Comparison of ENCODE assay signal across 18 cellular contexts in genomic region chr2:122999258-122999657, GRCh38.
DNase-seq lines count a peak whose midpoint lies in the region; ATAC-seq and TF ChIP-seq lines count a peak whose summit lies in the region.
"Had no signal": no experiment of that assay in that cellular context is flagged by ENCODE, and none has a peak within 500 bp of the region (broad histone marks: within the 10 kb centered on the region; RNA-seq: fewer than 3 reads in every experiment).

No MANE protein-coding gene starts in this region.

- H3K4me2 ChIP-seq in Karpas-422 (ENCODE audit: low read depth, low read length, poor library complexity, severe bottlenecking) (no peak overlapping the region), neural progenitor cell (peak overlapping the region; percentile 69)

- H3K79me2 ChIP-seq in Karpas-422 (ENCODE audit: low read length) = no peaks in the 10 kb centered on the region
- no peaks in the 10 kb centered on the region for H3K79me2 ChIP-seq in neural progenitor cell (ENCODE audit: low read depth)

- no peaks in the 10 kb centered on the region for H3K4me1 ChIP-seq in Karpas-422 (ENCODE audit: low read length)
- peaks cover 22% of the 10 kb centered on the region for H3K4me1 ChIP-seq in neural progenitor cell
- H3K4me1 ChIP-seq: HAP-1, SJCRH30 had no signal

- H3K4me3 ChIP-seq in Karpas-422 (ENCODE audit: low read length) (no peak overlapping the region), neural progenitor cell (no peak overlapping the region)
- H3K4me3 ChIP-seq: HAP-1, SJCRH30 had no signal

- H3F3A ChIP-seq in neural progenitor cell (ENCODE audit: low read depth) = peaks cover 28% of the 10 kb centered on the region

- intact Hi-C loops in activated T-helper 1 cell treated with anti-CD3 and anti-CD28 coated beads, Interleukin-12 subunit alpha, Interleukin-12 subunit beta, Interleukin-2, Interleukin-4 antibody, amounts not matched to agents 30 ng/mL and 10 ng/mL and 1 ng/mL, durations not matched to agents 14 hours and 24 hours and 36 hours (cut with micrococcal nuclease) = no loop called here

- H3K27ac ChIP-seq in Karpas-422 (ENCODE audit: low read length) = no peak overlapping the region
- H3K27ac ChIP-seq in neural progenitor cell = peak overlapping the region; percentile 73
- H3K27ac ChIP-seq: RWPE1, SJCRH30 had no signal

- no peaks in the 10 kb centered on the region for H4K20me1 ChIP-seq in Karpas-422 (ENCODE audit: insufficient read depth, low read depth, low read length)
- H4K20me1 ChIP-seq in neural progenitor cell (ENCODE audit: low read depth) = no peaks in the 10 kb centered on the region

- H3K9me3 Mint-ChIP-seq in neural progenitor cell = peaks cover 18% of the 10 kb centered on the region
- peaks cover 26% of the 10 kb centered on the region for H3K9me3 Mint-ChIP-seq in activated T-helper 1 cell treated with anti-CD3 and anti-CD28 coated beads, Interleukin-12 subunit alpha, Interleukin-12 subunit beta, Interleukin-2, Interleukin-4 antibody, amounts not matched to agents 30 ng/mL and 10 ng/mL and 1 ng/mL, durations not matched to agents 14 hours and 24 hours and 36 hours

- H2AFZ ChIP-seq in Karpas-422 (ENCODE audit: low read length) (no peak overlapping the region), neural progenitor cell (replicated peaks) (no peak overlapping the region)

- no peaks in the 10 kb centered on the region for H3K9me2 ChIP-seq in Karpas-422 (replicated peaks; ENCODE audit: insufficient read depth, low read length)

- H3K27me3 Mint-ChIP-seq in neural progenitor cell (ENCODE audit: insufficient read depth, low read depth) = peaks cover 5% of the 10 kb centered on the region
- H3K27me3 Mint-ChIP-seq in activated T-helper 1 cell treated with anti-CD3 and anti-CD28 coated beads, Interleukin-12 subunit alpha, Interleukin-12 subunit beta, Interleukin-2, Interleukin-4 antibody, amounts not matched to agents 30 ng/mL and 10 ng/mL and 1 ng/mL, durations not matched to agents 14 hours and 24 hours and 36 hours (ENCODE audit: insufficient read depth) = no peaks in the 10 kb centered on the region
- H3K27me3 Mint-ChIP-seq: T-helper 17 cell had no signal

- DNase-seq in Karpas-422 = peak; percentile 4
- DNase-seq in neural progenitor cell (ENCODE audit: low spot score) = no peak
- DNase-seq in activated T-helper 1 cell treated with anti-CD3 and anti-CD28 coated beads, Interleukin-12 subunit alpha, Interleukin-12 subunit beta, Interleukin-2, Interleukin-4 antibody, amounts not matched to agents 30 ng/mL and 10 ng/mL and 1 ng/mL, durations not matched to agents 14 hours and 24 hours and 36 hours (ENCODE audit: low spot score) = no peak
- DNase-seq in GM19238 (ENCODE audit: insufficient read length, low spot score) = no peak
- no peak for DNase-seq in activated CD4-positive, CD25-positive, alpha-beta regulatory T cell (lab: John Stamatoyannopoulos, UW)
- DNase-seq in NCI-H82 (lab: John Stamatoyannopoulos, UW) = no peak
- DNase-seq: DMS53, NCI-H1930, NCI-H2171, NCI-H446, NCI-H69, T-helper 17 cell had no signal

- no peaks in the 10 kb centered on the region for H3K27me3 ChIP-seq in Karpas-422 (ENCODE audit: low read length)
- no peaks in the 10 kb centered on the region for H3K27me3 ChIP-seq in neural progenitor cell
- H3K27me3 ChIP-seq: SJCRH30 had no signal

- H3K9me3 ChIP-seq in Karpas-422 (ENCODE audit: low read length) (no peaks in the 10 kb centered on the region), neural progenitor cell (ENCODE audit: low read depth) (no peaks in the 10 kb centered on the region)
- H3K9me3 ChIP-seq: HAP-1, SJCRH30 had no signal

- ATAC-seq in GM18868 (IDR thresholded peaks at IDR 0.05; ENCODE audit: unreplicated experiment) (peak; percentile 61), HG02852 (IDR thresholded peaks at IDR 0.05; ENCODE audit: unreplicated experiment) (peak; percentile 64)
- ATAC-seq: T-helper 17 cell had no signal

- H3K9ac ChIP-seq in Karpas-422 (ENCODE audit: low read length) (no peak overlapping the region), neural progenitor cell (no peak overlapping the region)

- H3K27ac Mint-ChIP-seq in neural progenitor cell = peak overlapping the region; percentile 24
- no peak overlapping the region for H3K27ac Mint-ChIP-seq in activated T-helper 1 cell treated with anti-CD3 and anti-CD28 coated beads, Interleukin-12 subunit alpha, Interleukin-12 subunit beta, Interleukin-2, Interleukin-4 antibody, amounts not matched to agents 30 ng/mL and 10 ng/mL and 1 ng/mL, durations not matched to agents 14 hours and 24 hours and 36 hours
- H3K27ac Mint-ChIP-seq: CD14-positive monocyte, T-helper 17 cell had no signal

- no peak for TF ChIP-seq CTCF in neural progenitor cell (IDR thresholded peaks at IDR 0.05)

- no peaks in the 10 kb centered on the region for H3K36me3 Mint-ChIP-seq in neural progenitor cell
- no peaks in the 10 kb centered on the region for H3K36me3 Mint-ChIP-seq in activated T-helper 1 cell treated with anti-CD3 and anti-CD28 coated beads, Interleukin-12 subunit alpha, Interleukin-12 subunit beta, Interleukin-2, Interleukin-4 antibody, amounts not matched to agents 30 ng/mL and 10 ng/mL and 1 ng/mL, durations not matched to agents 14 hours and 24 hours and 36 hours (ENCODE audit: low read depth)
- H3K36me3 Mint-ChIP-seq: CD14-positive monocyte had no signal

- H3K4me1 Mint-ChIP-seq in neural progenitor cell = peaks cover 24% of the 10 kb centered on the region
- H3K4me1 Mint-ChIP-seq in activated T-helper 1 cell treated with anti-CD3 and anti-CD28 coated beads, Interleukin-12 subunit alpha, Interleukin-12 subunit beta, Interleukin-2, Interleukin-4 antibody, amounts not matched to agents 30 ng/mL and 10 ng/mL and 1 ng/mL, durations not matched to agents 14 hours and 24 hours and 36 hours (ENCODE audit: low read depth) = no peaks in the 10 kb centered on the region
- H3K4me1 Mint-ChIP-seq: CD14-positive monocyte, T-helper 17 cell had no signal

- H3K36me3 ChIP-seq in Karpas-422 (ENCODE audit: insufficient read depth, low read length) = no peaks in the 10 kb centered on the region
- no peaks in the 10 kb centered on the region for H3K36me3 ChIP-seq in neural progenitor cell
- H3K36me3 ChIP-seq: HAP-1, SJCRH30 had no signal

- H3K4me3 Mint-ChIP-seq in neural progenitor cell = peak overlapping the region; percentile 34
- H3K4me3 Mint-ChIP-seq in activated T-helper 1 cell treated with anti-CD3 and anti-CD28 coated beads, Interleukin-12 subunit alpha, Interleukin-12 subunit beta, Interleukin-2, Interleukin-4 antibody, amounts not matched to agents 30 ng/mL and 10 ng/mL and 1 ng/mL, durations not matched to agents 14 hours and 24 hours and 36 hours = no peak overlapping the region
- H3K4me3 Mint-ChIP-seq: CD14-positive monocyte, T-helper 17 cell had no signal
